ENCODE assay signal across 8 cellular contexts in genomic region chr5:56669534-56670483, GRCh38.
A peak's percentile ranks its signal among the peaks of the same experiment; 100 is the strongest.
DNase-seq lines count a peak whose midpoint lies in the region; ATAC-seq and TF ChIP-seq lines count a peak whose summit lies in the region.

No MANE protein-coding gene starts in this region.

- H3K4me1 ChIP-seq in muscle layer of duodenum (ENCODE audit: control insufficient read depth in 1 of 2, insufficient read depth in 2 of 2, low read length in 2 of 2): no peaks in the 10 kb centered on the region
- peaks cover 0 to 6% of the 10 kb centered on the region in 2 experiments; a peak in 1 of 4 replicates for H3K4me1 ChIP-seq in SK-N-SH (ENCODE audit: control insufficient read depth in 1 of 2, insufficient read depth in 2 of 2, low read depth in 1 of 2, low read length in 1 of 2)

- DNase-seq in DMS153 treated with DMSO at 0.1 percent for 48 hours (lab: John Stamatoyannopoulos, UW; ENCODE audit: unreplicated experiment) (peak; percentile 38), SIG-M5 (lab: John Stamatoyannopoulos, UW) (peak; percentile 87), choroid plexus epithelial cell (ENCODE audit: low read depth) (peak; percentile 61), RKO (ENCODE audit: low spot score) (no peak), SK-N-SH (no peak)

- H3F3A ChIP-seq in SK-N-SH (replicated peaks; ENCODE audit: insufficient read depth): no peaks in the 10 kb centered on the region

- 65% methylated on average over 10 of the region's 10 CpGs for WGBS in SK-N-SH (ENCODE audit: low lambda C conversion rate)

- TF ChIP-seq RAD21 in SK-N-SH (IDR thresholded peaks at IDR 0.05; ENCODE audit: low read length): no peak

- H3K4me3 ChIP-seq in choroid plexus epithelial cell (ENCODE audit: low read depth, low read length) (no peak overlapping the region), muscle layer of duodenum (ENCODE audit: low read depth in 1 of 2, low read length in 2 of 2) (no peak overlapping the region), SK-N-SH (ENCODE audit: low read depth in 2 of 2, low read length in 1 of 2) (no peak overlapping the region)

- peaks cover 0 to 3% of the 10 kb centered on the region in 2 donors for H3K9me3 ChIP-seq in muscle layer of duodenum (ENCODE audit: control insufficient read depth in 1 of 2, low read length in 2 of 2)
- H3K9me3 ChIP-seq in SK-N-SH: no peaks in the 10 kb centered on the region

- no peaks in the 10 kb centered on the region for H3K9me2 ChIP-seq in SK-N-SH

- H3K27me3 ChIP-seq in muscle layer of duodenum (ENCODE audit: low read depth, low read length): no peaks in the 10 kb centered on the region
- H3K27me3 ChIP-seq in SK-N-SH (ENCODE audit: insufficient read depth): no peaks in the 10 kb centered on the region

- H3K36me3 ChIP-seq in muscle layer of duodenum (ENCODE audit: control insufficient read depth in 1 of 2, insufficient read depth in 2 of 2, low read length in 2 of 2) (no peaks in the 10 kb centered on the region), SK-N-SH (replicated peaks in 1 of 2; ENCODE audit: control insufficient read depth in 1 of 2, insufficient read depth in 2 of 2, low read length in 1 of 2) (no peaks in the 10 kb centered on the region)

- H3K27ac ChIP-seq in muscle layer of duodenum (ENCODE audit: low read length) (peak overlapping the region; percentile 49), SK-N-SH (ENCODE audit: low read depth in 2 of 2, low read length in 1 of 2) (no peak overlapping the region)

- no peak overlapping the region for H3K4me2 ChIP-seq in SK-N-SH

- H3K79me2 ChIP-seq in SK-N-SH (ENCODE audit: insufficient read depth): no peaks in the 10 kb centered on the region

- POLR2A ChIA-PET in SK-N-SH (lab: Yijun Ruan, JAX): interaction anchor here (1.1 kb wide), 1 partner anchor 173 kb away, joined by 3 read pairs; no protein-coding TSS in a partner anchor

- H3K9ac ChIP-seq in SK-N-SH: no peak overlapping the region

- no peak for TF ChIP-seq CTCF in choroid plexus epithelial cell (conservative IDR thresholded peaks at IDR 0.05; ENCODE audit: low read depth, low read length)
- TF ChIP-seq CTCF in SK-N-SH (IDR thresholded peaks at IDR 0.05): no peak

- CTCF ChIA-PET in SK-N-SH (lab: Yijun Ruan, JAX): interaction anchor here (0.8 to 1.3 kb wide), 2 partner anchors 11 to 16 kb away, joined by 3 to 5 read pairs; no protein-coding TSS in a partner anchor

- ATAC-seq in GM19467 (IDR thresholded peaks at IDR 0.05; ENCODE audit: unreplicated experiment) (peak; percentile 97), HG03521 (IDR thresholded peaks at IDR 0.05; ENCODE audit: unreplicated experiment) (peak; percentile 97)

- H4K20me1 ChIP-seq in SK-N-SH (ENCODE audit: insufficient read depth): no peaks in the 10 kb centered on the region

- no peak overlapping the region for H2AFZ ChIP-seq in SK-N-SH (ENCODE audit: low read depth)

- no peak for TF ChIP-seq EP300 in SK-N-SH (IDR thresholded peaks at IDR 0.05; ENCODE audit: borderline replicate concordance in 1 of 2, low read depth in 1 of 2, low read length in 1 of 2)

TF ChIP-seq in SK-N-SH, 30 proteins besides CTCF, POLR2A, EP300 and RAD21:
- TF ChIP-seq MXI1 (IDR thresholded peaks at IDR 0.05; ENCODE audit: low read depth, low read length): no peak
- no peak for TF ChIP-seq IRF3 (IDR thresholded peaks at IDR 0.05; ENCODE audit: low read depth, low read length)
- TF ChIP-seq TAF1 (IDR thresholded peaks at IDR 0.05; ENCODE audit: borderline replicate concordance, low read depth, low read length): no peak
- no peak for TF ChIP-seq MEF2A (IDR thresholded peaks at IDR 0.05; ENCODE audit: borderline replicate concordance, low read depth)
- no peak for TF ChIP-seq GATA2 (CRISPR knock-in tag; IDR thresholded peaks at IDR 0.05)
- no peak for TF ChIP-seq JUND (IDR thresholded peaks at IDR 0.05)
- TF ChIP-seq RCOR1 (IDR thresholded peaks at IDR 0.05; ENCODE audit: low read length): no peak
- no peak for TF ChIP-seq MAX (IDR thresholded peaks at IDR 0.05; ENCODE audit: low read depth)
- no peak for TF ChIP-seq POLR2AphosphoS5 (IDR thresholded peaks at IDR 0.05; ENCODE audit: low read depth, low read length)
- TF ChIP-seq YY1 (IDR thresholded peaks at IDR 0.05; ENCODE audit: low read depth): no peak
- TF ChIP-seq SIN3A (IDR thresholded peaks at IDR 0.05; ENCODE audit: borderline replicate concordance, low read depth, low read length): no peak
- TF ChIP-seq USF2 (IDR thresholded peaks at IDR 0.05; ENCODE audit: borderline replicate concordance, low read depth, low read length): no peak
- no peak for TF ChIP-seq RXRA (IDR thresholded peaks at IDR 0.05; ENCODE audit: borderline replicate concordance, low read depth)
- no peak for TF ChIP-seq ZBTB33 (IDR thresholded peaks at IDR 0.05; ENCODE audit: borderline replicate concordance, low read depth)

Comparison
In these comparisons a context has a peak if more than half of its experiments do, and no peak if none do; other contexts are left out.
1. DNase-seq: peak in DMS153 treated with DMSO at 0.1 percent for 48 hours (single experiment), SIG-M5 (single experiment) and choroid plexus epithelial cell (single experiment); none in RKO (single experiment) and SK-N-SH (single experiment).